Comparison of ENCODE assay signal across 22 cellular contexts in the genomic region with DNA sequence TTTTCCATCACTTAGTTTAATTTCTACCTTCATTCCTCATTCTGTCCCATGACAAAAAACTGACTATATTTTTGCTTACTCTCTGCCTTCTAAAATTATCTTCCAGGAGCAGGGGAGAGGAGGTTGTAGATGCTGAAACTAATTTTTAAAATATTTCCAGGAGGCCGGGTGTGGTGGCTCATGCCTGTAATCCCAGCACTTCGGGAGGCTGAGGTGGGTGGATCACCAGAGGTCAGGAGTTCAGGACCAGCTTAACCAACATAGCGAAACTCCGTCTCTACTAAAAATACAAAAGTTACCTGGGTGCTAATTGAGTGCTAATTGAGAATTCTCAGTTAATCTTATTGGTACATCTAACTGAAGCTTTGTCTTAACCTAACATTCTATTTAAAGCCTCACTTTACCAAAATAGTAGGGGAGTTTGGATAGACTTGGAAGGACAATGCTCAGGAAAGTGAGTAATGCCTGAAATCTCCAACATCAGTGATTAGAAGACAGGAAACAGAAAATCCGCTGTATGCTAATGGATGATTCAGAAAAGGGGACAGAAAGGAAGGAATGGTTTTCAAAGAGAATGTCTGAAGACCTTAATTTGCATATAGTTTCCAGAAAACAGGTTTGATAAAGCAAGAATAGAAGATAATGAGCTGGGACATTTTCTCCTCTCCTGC.
A peak's percentile ranks its signal among the peaks of the same experiment; 100 is the strongest.
DNase-seq lines count a peak whose midpoint lies in the region; ATAC-seq and TF ChIP-seq lines count a peak whose summit lies in the region.
"Had no signal": no experiment of that assay in that cellular context is flagged by ENCODE, and none has a peak within 500 bp of the region (broad histone marks: within the 10 kb centered on the region; RNA-seq: fewer than 3 reads in every experiment).

No MANE protein-coding gene starts in this region.

- no peak overlapping the region for H3K4ac ChIP-seq in mesenchymal stem cell (ENCODE audit: low read depth in 1 of 2, low read length in 2 of 2)

- H3K4me3 ChIP-seq in epithelial cell of esophagus (ENCODE audit: low read length) (no peak overlapping the region), mesenchymal stem cell (ENCODE audit: insufficient read depth in 1 of 2, low read depth in 1 of 2, low read length in 2 of 2) (no peak overlapping the region)
- H3K4me3 ChIP-seq: GM12878, lung, thoracic aorta had no signal

- H3K14ac ChIP-seq in mesenchymal stem cell (ENCODE audit: low read length in 2 of 2): no peak overlapping the region

- no peak overlapping the region for H4K8ac ChIP-seq in mesenchymal stem cell (ENCODE audit: low read length)

- H2AK5ac ChIP-seq in mesenchymal stem cell (ENCODE audit: low read length, severe bottlenecking): no peak overlapping the region

- ATAC-seq in GM18873 (IDR thresholded peaks at IDR 0.05; ENCODE audit: low FRiP score, unreplicated experiment) (no peak), GM21381 (IDR thresholded peaks at IDR 0.05; ENCODE audit: unreplicated experiment) (no peak)
- ATAC-seq: activated naive CD8-positive, alpha-beta T cell treated with anti-CD3 and anti-CD28 coated beads, Interleukin-2, amount 50 U/mL, for 24 hours; GM12878; natural killer cell; Right ventricle myocardium inferior had no signal

- no peak overlapping the region for H2BK5ac ChIP-seq in mesenchymal stem cell (ENCODE audit: low read depth, low read length, poor library complexity, severe bottlenecking)

- H4K91ac ChIP-seq in mesenchymal stem cell (ENCODE audit: low read length): no peak overlapping the region

- H3K27ac ChIP-seq in RWPE1 (no peak overlapping the region), mesenchymal stem cell (ENCODE audit: low read length, poor library complexity, severe bottlenecking) (no peak overlapping the region)
- H3K27ac ChIP-seq: thoracic aorta had no signal

- no peak overlapping the region for H3K18ac ChIP-seq in mesenchymal stem cell (ENCODE audit: low read depth in 1 of 2, low read length in 2 of 2)

- no peak overlapping the region for H3K23ac ChIP-seq in mesenchymal stem cell (ENCODE audit: low read length in 2 of 2)

- no peaks in the 10 kb centered on the region for H3K27me3 ChIP-seq in mesenchymal stem cell (ENCODE audit: control insufficient read depth in 1 of 2, insufficient read depth in 1 of 2, low read length in 2 of 2)

- H2AFZ ChIP-seq in mesenchymal stem cell (ENCODE audit: low read depth, low read length): no peak overlapping the region

- in situ Hi-C loops in ACHN (cut with HindIII; ENCODE audit: low pct_ligation_motif_present, low pct_unique_long_range_greater_than_20kb, low sequenced_read_pairs): no loop called here

- no peak overlapping the region for H2BK12ac ChIP-seq in mesenchymal stem cell (ENCODE audit: low read length in 2 of 2)

- H2BK120ac ChIP-seq in mesenchymal stem cell (ENCODE audit: low read depth, low read length): no peak overlapping the region

- WGBS in mesenchymal stem cell: 41% methylated on average over 3 of the region's 5 CpGs

- H3K79me1 ChIP-seq in mesenchymal stem cell (replicated peaks; ENCODE audit: low read length, poor library complexity, severe bottlenecking): no peaks in the 10 kb centered on the region

- TF ChIP-seq CTCF in RWPE1 (conservative IDR thresholded peaks at IDR 0.05; ENCODE audit: low read depth) (no peak), epithelial cell of esophagus (IDR thresholded peaks at IDR 0.05; ENCODE audit: insufficient read depth, low read depth, low read length, missing control alignments) (no peak)

- no peak overlapping the region for H3K4me2 ChIP-seq in mesenchymal stem cell (ENCODE audit: low read length, poor library complexity, severe bottlenecking)

- H3K4me1 ChIP-seq in mesenchymal stem cell (ENCODE audit: control insufficient read depth, insufficient read depth, low read depth, low read length): no peaks in the 10 kb centered on the region
- H3K4me1 ChIP-seq: Caco-2 had no signal

- peak overlapping the region; percentile 9 for H3K9ac ChIP-seq in mesenchymal stem cell (ENCODE audit: low read length)

- CTCF ChIA-PET in RWPE1 (lab: Yijun Ruan, JAX): no interaction called here

- DNase-seq in GM03348 (ENCODE audit: low spot score): peak; percentile 16
- DNase-seq in RWPE1 (ENCODE audit: low spot score): peak; percentile 0
- DNase-seq in epithelial cell of esophagus (ENCODE audit: low read depth): peak; percentile 36
- no peak for DNase-seq in mesenchymal stem cell
- no peak for DNase-seq in DMS79 (lab: John Stamatoyannopoulos, UW)
- DNase-seq in ACHN: no peak
- DNase-seq: activated B cell treated with CpG ODN at 0.5 μM for 24 hours; activated naive CD8-positive, alpha-beta T cell treated with anti-CD3 and anti-CD28 coated beads, Interleukin-2, amount 50 U/mL, for 24 hours; AML-193; Caco-2; central memory CD4-positive, alpha-beta T cell; effector memory CD4-positive, alpha-beta T cell; natural killer cell; NCI-H1694 treated with DMSO at 0.1 percent for 48 hours; NCI-H446; posterior cingulate gyrus had no signal

- H2BK15ac ChIP-seq in mesenchymal stem cell (ENCODE audit: low read depth, poor library complexity, severe bottlenecking): no peak overlapping the region

- H3K36me3 ChIP-seq in mesenchymal stem cell (ENCODE audit: control insufficient read depth in 1 of 2, insufficient read depth in 2 of 2, low read depth in 1 of 2, low read length in 2 of 2): no peaks in the 10 kb centered on the region
- H3K36me3 ChIP-seq: thoracic aorta had no signal

- POLR2A ChIA-PET in RWPE1 (lab: Yijun Ruan, JAX; ENCODE audit: low non-redundant PET): no interaction called here

- no peaks in the 10 kb centered on the region for H3K9me3 ChIP-seq in mesenchymal stem cell (ENCODE audit: control insufficient read depth, low read length)
- H3K9me3 ChIP-seq: Caco-2, thoracic aorta had no signal

Comparison
In these comparisons a context has a peak if more than half of its experiments do, and no peak if none do; other contexts are left out.
1. DNase-seq: peak in GM03348 (single experiment), RWPE1 (single experiment) and epithelial cell of esophagus (single experiment); none in mesenchymal stem cell (single experiment), DMS79 (single experiment) and ACHN (single experiment).